1 cellular context compared by ENCODE assay signal in genomic region chr20:34708621-34709043, GRCh38.
A peak's percentile ranks its signal among the peaks of the same experiment; 100 is the strongest.
TF ChIP-seq lines count a peak whose summit lies in the region.

No MANE protein-coding gene starts in this region.

TF ChIP-seq in H1, 55 proteins besides CTCF, POLR2A, EP300 and RAD21:
- TF ChIP-seq KDM5A (IDR thresholded peaks at IDR 0.05; ENCODE audit: low read length) (peak; percentile 63; the same call in 1 of the 2 replicates), SP4 (IDR thresholded peaks at IDR 0.05; ENCODE audit: low read length) (no peak), SIN3A (conservative IDR thresholded peaks at IDR 0.05 in 1 of 2, IDR thresholded peaks at IDR 0.05 in 1 of 2; ENCODE audit: low read depth in 1 of 2, low read length in 2 of 2) (0 out of 4 replicates have a peak, but pooled peaks of 1 of the 2 experiments have one; percentile 8)
